In the genomic region with DNA sequence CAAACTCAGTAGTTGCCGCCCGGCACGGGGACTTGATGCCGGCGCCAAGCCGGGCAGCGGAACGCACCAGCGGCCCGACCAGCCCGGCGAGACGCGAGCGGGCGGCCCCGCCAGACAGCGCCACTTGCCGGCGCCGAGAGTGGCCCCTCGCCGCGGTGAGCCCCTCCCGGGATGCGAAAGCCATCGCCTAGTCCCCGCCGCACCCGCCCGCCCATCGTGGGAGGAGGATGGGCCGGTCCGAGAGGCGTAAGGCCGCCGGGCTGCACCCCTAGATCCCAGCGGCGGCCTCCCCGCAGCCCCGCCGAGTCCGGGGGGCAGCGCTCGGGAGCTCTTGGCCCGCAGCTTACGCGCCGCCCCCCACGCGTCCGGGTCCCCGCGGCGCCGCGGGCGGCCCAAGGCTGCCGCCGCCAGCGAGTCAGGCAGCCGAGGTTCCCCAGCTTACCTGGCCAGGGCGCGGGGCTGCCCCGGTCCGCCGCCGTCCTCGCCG, we compare ENCODE assay signal across 9 cellular contexts. TPM values are rescaled to one million over a fixed set of nuclear protein-coding genes. Genes with fewer than 3 reads are reported as not detected.
A peak's percentile ranks its signal among the peaks of the same experiment; 100 is the strongest.
DNase-seq lines count a peak whose midpoint lies in the region; ATAC-seq and TF ChIP-seq lines count a peak whose summit lies in the region.
"Had no signal": no experiment of that assay in that cellular context is flagged by ENCODE, and none has a peak within 500 bp of the region (broad histone marks: within the 10 kb centered on the region; RNA-seq: fewer than 3 reads in every experiment).

No MANE protein-coding gene starts in this region.

- peaks cover 0 to 4% of the 10 kb centered on the region in 2 donors for H3K4me1 ChIP-seq in adrenal gland (replicated peaks in 1 of 2)
- peaks cover 0 to 26% (median 3%) of the 10 kb centered on the region in 6 donors for H3K4me1 ChIP-seq in spleen

- no peak for ATAC-seq in HG02884 (IDR thresholded peaks at IDR 0.05; ENCODE audit: unreplicated experiment)

- peak overlapping the region; percentile 78 for H3K4me3 ChIP-seq in SK-N-MC
- H3K4me3 ChIP-seq in adrenal gland: peak overlapping the region in 3 of 4 donors; percentile 22 to 62 (median 51)
- H3K4me3 ChIP-seq in iPS-11a (ENCODE audit: low read depth, low read length): peak overlapping the region; percentile 43
- H3K4me3 ChIP-seq in spleen: peak overlapping the region; percentile 28 to 79 (median 60)

- DNase-seq in HFFc6 (no peak), SK-N-MC (ENCODE audit: low read depth, low spot score) (no peak), adrenal gland (peak in 2 of 7 donors; percentile 38 to 55), spleen (peak; percentile 89), amniotic stem cell (lab: John Stamatoyannopoulos, UW) (no peak)

- intact Hi-C loops in adrenal gland (cut with DNase I): no loop called here
- intact Hi-C loops in spleen (cut with DNase I; ENCODE audit: low total_unique reads): no loop called here

- H3K27ac Mint-ChIP-seq in HFFc6: no peak overlapping the region

- TF ChIP-seq POLR2A in adrenal gland (IDR thresholded peaks at IDR 0.05) (no peak), spleen (IDR thresholded peaks at IDR 0.05) (no peak)

- H3K27ac ChIP-seq in SK-N-MC (no peak overlapping the region), adrenal gland (peak overlapping the region in 1 of 5 donors; percentile 22), spleen (peak overlapping the region in 5 of 8 donors; percentile 48 to 75 (median 56))
- H3K27ac ChIP-seq: epithelial cell of prostate had no signal

- no peaks in the 10 kb centered on the region for H3K36me3 Mint-ChIP-seq in HFFc6 (ENCODE audit: low read depth)

- no peaks in the 10 kb centered on the region for H3K36me3 ChIP-seq in SK-N-MC (ENCODE audit: insufficient read depth, low read length)
- no peaks in the 10 kb centered on the region for H3K36me3 ChIP-seq in adrenal gland (replicated peaks in 1 of 2)
- H3K36me3 ChIP-seq in spleen: peaks cover 0 to 24% (median 0%) of the 10 kb centered on the region in 6 donors

- H3K27me3 ChIP-seq in adrenal gland (no peaks in the 10 kb centered on the region), spleen (replicated peaks in 1 of 7) (peaks cover 0 to 32% (median 0%) of the 10 kb centered on the region in 7 donors)

- H3K4me3 Mint-ChIP-seq in HFFc6: peak overlapping the region; percentile 34; the same call in 1 of the 2 replicates

- no peaks in the 10 kb centered on the region; the same call in 1 of the 2 replicates for H3K4me1 Mint-ChIP-seq in HFFc6 (ENCODE audit: low read depth)

- no peaks in the 10 kb centered on the region for H3K9me3 ChIP-seq in SK-N-MC (ENCODE audit: low read depth, low read length)
- H3K9me3 ChIP-seq in adrenal gland (replicated peaks in 1 of 3): no peaks in the 10 kb centered on the region
- H3K9me3 ChIP-seq in spleen: no peaks in the 10 kb centered on the region

- H3K27me3 Mint-ChIP-seq in HFFc6 (ENCODE audit: insufficient read depth): peaks cover 40% of the 10 kb centered on the region

- peak overlapping the region; percentile 59 for H3K9ac ChIP-seq in SK-N-MC (ENCODE audit: insufficient read length)

- TF ChIP-seq CTCF in GM12874 (IDR thresholded peaks at IDR 0.05; ENCODE audit: insufficient read depth, low read depth, low read length) (peak; percentile 19; the same call in 1 of the 2 replicates), HFFc6 (IDR thresholded peaks at IDR 0.05) (no peak), adrenal gland (IDR thresholded peaks at IDR 0.05) (no peak), spleen (IDR thresholded peaks at IDR 0.05 in 8 of 11, conservative IDR thresholded peaks at IDR 0.05 in 3 of 11) (peak in 2 of 11 experiments; percentile 14 to 20)

- 0 to 1% (median 0%) methylated on average over 13 to 70 of the region's 70 CpGs; no CpG with 5 or more reads in 1 of the 4 donors for WGBS in adrenal gland, 4 donors
- WGBS in spleen, 5 donors: 0 to 1% (median 1%) methylated on average over 4 to 70 of the region's 70 CpGs

- no peaks in the 10 kb centered on the region; the same call in 1 of the 2 replicates for H3K9me3 Mint-ChIP-seq in HFFc6

RNA-seq across cellular contexts. Expression of gene GOLGA8A, which starts 0.6 kb away (rescaled TPM):
- 1 to 10 TPM in 4 of 6 experiments, under 1 TPM in 2; 0.80 to 3.1 (median 1.6) TPM for total RNA-seq in HFFc6 (2021; fragmentation: NEBNext Ultra II Directional; extraction: Animal tissue kit (Norgen Biotek cat#: 25700))
- total RNA-seq in adrenal gland (10 to 100 TPM in 6 of 8 donors, 1 to 10 TPM in 2; 5.6 to 45.9 (median 14.9) TPM), spleen (100 to 1,000 TPM in 2 of 7 donors, 10 to 100 TPM in 5; 52.5 to 128 (median 85.4) TPM)
- polyA plus RNA-seq in adrenal gland (100 to 1,000 TPM in 2 of 3 donors, 10 to 100 TPM in 1; 11.6 to 169 (median 145) TPM), spleen (100 to 1,000 TPM in 1 of 3 donors, 10 to 100 TPM in 2; 26.1 to 103 (median 67.6) TPM)
